1 cellular context compared by ENCODE assay signal in genomic region chr4:102760645-102761477, GRCh38.
TF ChIP-seq lines count a peak whose summit lies in the region.

Gene MANBA, minus strand, starts transcription at chr4:102760968. Its CDS starts 74 bp downstream, at chr4:102760894.

TF ChIP-seq in WTC11, 78 proteins besides CTCF, POLR2A, EP300 and RAD21 (continued from another document):
- TF ChIP-seq ELF4 (CRISPR knock-in tag; IDR thresholded peaks at IDR 0.05; ENCODE audit: low read depth) (no peak), ZBTB43 (CRISPR knock-in tag; IDR thresholded peaks at IDR 0.05) (peak; percentile 96), ZNF219 (CRISPR knock-in tag; IDR thresholded peaks at IDR 0.05; ENCODE audit: borderline replicate concordance) (no peak), JAZF1 (CRISPR knock-in tag; IDR thresholded peaks at IDR 0.05) (no peak), ESRRA (CRISPR knock-in tag; IDR thresholded peaks at IDR 0.05; ENCODE audit: borderline replicate concordance) (no peak; the same call in 1 of the 2 replicates), OVOL2 (CRISPR knock-in tag; IDR thresholded peaks at IDR 0.05; ENCODE audit: borderline replicate concordance) (no peak), ZSCAN18 (CRISPR knock-in tag; IDR thresholded peaks at IDR 0.05) (no peak), ZNF138 (CRISPR knock-in tag; conservative IDR thresholded peaks at IDR 0.05) (peak; percentile 80), NFATC4 (CRISPR knock-in tag; IDR thresholded peaks at IDR 0.05) (no peak), ZNF512 (CRISPR knock-in tag; IDR thresholded peaks at IDR 0.05; ENCODE audit: borderline replicate concordance) (no peak), ZNF671 (CRISPR knock-in tag; IDR thresholded peaks at IDR 0.05) (no peak), SMAD4 (CRISPR knock-in tag; IDR thresholded peaks at IDR 0.05) (no peak), AFF4 (CRISPR knock-in tag; IDR thresholded peaks at IDR 0.05; ENCODE audit: borderline replicate concordance) (peak; percentile 50; the same call in 1 of the 2 replicates), CREM (CRISPR knock-in tag; IDR thresholded peaks at IDR 0.05) (peak; percentile 83), GRHL2 (CRISPR knock-in tag; IDR thresholded peaks at IDR 0.05; ENCODE audit: insufficient replicate concordance, severe bottlenecking) (no peak), ZNF317 (CRISPR knock-in tag; IDR thresholded peaks at IDR 0.05; ENCODE audit: borderline replicate concordance, low read depth) (no peak), MYBL2 (CRISPR knock-in tag; IDR thresholded peaks at IDR 0.05) (peak; percentile 87; the same call in 1 of the 2 replicates), SP1 (CRISPR knock-in tag; conservative IDR thresholded peaks at IDR 0.05) (peak; percentile 86), NR2C2 (CRISPR knock-in tag; IDR thresholded peaks at IDR 0.05) (no peak), ZNF416 (CRISPR knock-in tag; IDR thresholded peaks at IDR 0.05) (no peak), FOXP1 (CRISPR knock-in tag; IDR thresholded peaks at IDR 0.05; ENCODE audit: borderline replicate concordance) (peak; percentile 91; the same call in 1 of the 2 replicates), ERG (CRISPR knock-in tag; IDR thresholded peaks at IDR 0.05) (no peak), RELA (CRISPR knock-in tag; IDR thresholded peaks at IDR 0.05; ENCODE audit: borderline replicate concordance) (no peak), RORB (CRISPR knock-in tag; IDR thresholded peaks at IDR 0.05) (no peak), KAT7 (CRISPR knock-in tag; IDR thresholded peaks at IDR 0.05; ENCODE audit: borderline replicate concordance) (peak; percentile 95)
- TF ChIP-seq, protein P1, sequence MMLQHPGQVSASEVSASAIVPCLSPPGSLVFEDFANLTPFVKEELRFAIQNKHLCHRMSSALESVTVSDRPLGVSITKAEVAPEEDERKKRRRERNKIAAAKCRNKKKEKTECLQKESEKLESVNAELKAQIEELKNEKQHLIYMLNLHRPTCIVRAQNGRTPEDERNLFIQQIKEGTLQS (CRISPR knock-in tag; conservative IDR thresholded peaks at IDR 0.05), result no peak
- TF ChIP-seq, protein P2, sequence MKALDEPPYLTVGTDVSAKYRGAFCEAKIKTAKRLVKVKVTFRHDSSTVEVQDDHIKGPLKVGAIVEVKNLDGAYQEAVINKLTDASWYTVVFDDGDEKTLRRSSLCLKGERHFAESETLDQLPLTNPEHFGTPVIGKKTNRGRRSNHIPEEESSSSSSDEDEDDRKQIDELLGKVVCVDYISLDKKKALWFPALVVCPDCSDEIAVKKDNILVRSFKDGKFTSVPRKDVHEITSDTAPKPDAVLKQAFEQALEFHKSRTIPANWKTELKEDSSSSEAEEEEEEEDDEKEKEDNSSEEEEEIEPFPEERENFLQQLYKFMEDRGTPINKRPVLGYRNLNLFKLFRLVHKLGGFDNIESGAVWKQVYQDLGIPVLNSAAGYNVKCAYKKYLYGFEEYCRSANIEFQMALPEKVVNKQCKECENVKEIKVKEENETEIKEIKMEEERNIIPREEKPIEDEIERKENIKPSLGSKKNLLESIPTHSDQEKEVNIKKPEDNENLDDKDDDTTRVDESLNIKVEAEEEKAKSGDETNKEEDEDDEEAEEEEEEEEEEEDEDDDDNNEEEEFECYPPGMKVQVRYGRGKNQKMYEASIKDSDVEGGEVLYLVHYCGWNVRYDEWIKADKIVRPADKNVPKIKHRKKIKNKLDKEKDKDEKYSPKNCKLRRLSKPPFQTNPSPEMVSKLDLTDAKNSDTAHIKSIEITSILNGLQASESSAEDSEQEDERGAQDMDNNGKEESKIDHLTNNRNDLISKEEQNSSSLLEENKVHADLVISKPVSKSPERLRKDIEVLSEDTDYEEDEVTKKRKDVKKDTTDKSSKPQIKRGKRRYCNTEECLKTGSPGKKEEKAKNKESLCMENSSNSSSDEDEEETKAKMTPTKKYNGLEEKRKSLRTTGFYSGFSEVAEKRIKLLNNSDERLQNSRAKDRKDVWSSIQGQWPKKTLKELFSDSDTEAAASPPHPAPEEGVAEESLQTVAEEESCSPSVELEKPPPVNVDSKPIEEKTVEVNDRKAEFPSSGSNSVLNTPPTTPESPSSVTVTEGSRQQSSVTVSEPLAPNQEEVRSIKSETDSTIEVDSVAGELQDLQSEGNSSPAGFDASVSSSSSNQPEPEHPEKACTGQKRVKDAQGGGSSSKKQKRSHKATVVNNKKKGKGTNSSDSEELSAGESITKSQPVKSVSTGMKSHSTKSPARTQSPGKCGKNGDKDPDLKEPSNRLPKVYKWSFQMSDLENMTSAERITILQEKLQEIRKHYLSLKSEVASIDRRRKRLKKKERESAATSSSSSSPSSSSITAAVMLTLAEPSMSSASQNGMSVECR (CRISPR knock-in tag; IDR thresholded peaks at IDR 0.05; ENCODE audit: borderline replicate concordance), result 0 out of 2 replicates have a peak, but pooled peaks have one; percentile 63
- TF ChIP-seq, protein P3, sequence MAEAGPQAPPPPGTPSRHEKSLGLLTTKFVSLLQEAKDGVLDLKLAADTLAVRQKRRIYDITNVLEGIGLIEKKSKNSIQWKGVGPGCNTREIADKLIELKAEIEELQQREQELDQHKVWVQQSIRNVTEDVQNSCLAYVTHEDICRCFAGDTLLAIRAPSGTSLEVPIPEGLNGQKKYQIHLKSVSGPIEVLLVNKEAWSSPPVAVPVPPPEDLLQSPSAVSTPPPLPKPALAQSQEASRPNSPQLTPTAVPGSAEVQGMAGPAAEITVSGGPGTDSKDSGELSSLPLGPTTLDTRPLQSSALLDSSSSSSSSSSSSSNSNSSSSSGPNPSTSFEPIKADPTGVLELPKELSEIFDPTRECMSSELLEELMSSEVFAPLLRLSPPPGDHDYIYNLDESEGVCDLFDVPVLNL (CRISPR knock-in tag; IDR thresholded peaks at IDR 0.05; ENCODE audit: borderline replicate concordance, low read depth), result peak; percentile 47; the same call in 1 of the 2 replicates
